In the genomic region with DNA sequence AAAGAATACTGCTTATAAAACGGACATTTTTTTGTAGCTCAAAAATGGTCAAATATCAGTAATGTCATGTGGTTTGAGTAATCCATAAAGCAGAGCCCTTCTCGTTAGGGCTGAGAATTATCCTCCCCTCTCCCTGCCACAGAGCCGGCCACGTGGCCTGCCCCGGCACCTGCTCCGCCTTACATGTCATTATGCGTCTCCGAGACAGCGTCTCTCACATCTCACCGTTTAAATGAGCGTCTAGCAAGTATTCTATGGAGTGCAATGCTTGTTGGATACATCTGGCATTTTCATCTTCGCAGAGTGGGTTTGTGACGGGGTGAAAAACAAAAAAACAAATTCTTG, we compare ENCODE assay signal across 21 cellular contexts.
DNase-seq lines count a peak whose midpoint lies in the region; ATAC-seq and TF ChIP-seq lines count a peak whose summit lies in the region.
"Had no signal": no experiment of that assay in that cellular context is flagged by ENCODE, and none has a peak within 500 bp of the region (broad histone marks: within the 10 kb centered on the region; RNA-seq: fewer than 3 reads in every experiment).

No MANE protein-coding gene starts in this region.

- peak; percentile 26 to 27 for ATAC-seq in gastrocnemius medialis
- ATAC-seq: HepG2 had no signal

- no peaks in the 10 kb centered on the region for H3K4me1 ChIP-seq in CD8-positive, alpha-beta memory T cell (ENCODE audit: insufficient read depth, low read length)
- peaks cover 26% of the 10 kb centered on the region for H3K4me1 ChIP-seq in Karpas-422 (ENCODE audit: low read length)
- peaks cover 58 to 59% of the 10 kb centered on the region in 2 donors for H3K4me1 ChIP-seq in gastrocnemius medialis
- peaks cover 22 to 29% of the 10 kb centered on the region in 2 donors for H3K4me1 ChIP-seq in thyroid gland
- H3K4me1 ChIP-seq: HAP-1 had no signal

- H2AFZ ChIP-seq in Karpas-422 (ENCODE audit: low read length), result no peak overlapping the region

- H3K9ac ChIP-seq in Karpas-422 (ENCODE audit: low read length), result no peak overlapping the region

- H3K27me3 Mint-ChIP-seq in CD8-positive, alpha-beta memory T cell, result no peaks in the 10 kb centered on the region
- H3K27me3 Mint-ChIP-seq: B cell had no signal

- peak overlapping the region; percentile 38 for H3K27ac ChIP-seq in CD8-positive, alpha-beta memory T cell (ENCODE audit: low read depth, low read length)
- H3K27ac ChIP-seq in Karpas-422 (ENCODE audit: low read length) (0 out of 2 replicates have a peak overlapping the region, but pooled peaks have one; percentile 85), gastrocnemius medialis (peak overlapping the region; percentile 80 to 91 (median 84)), thyroid gland (no peak overlapping the region)
- H3K27ac ChIP-seq: HL-60, RWPE1, SK-N-MC had no signal

- CTCF ChIA-PET in CD8-positive, alpha-beta memory T cell (lab: Charles Lee), result no interaction called here

- H3K27ac Mint-ChIP-seq in CD8-positive, alpha-beta memory T cell, result no peak overlapping the region
- H3K27ac Mint-ChIP-seq: B cell had no signal

- H3K4me2 ChIP-seq in Karpas-422 (ENCODE audit: low read depth, low read length, poor library complexity, severe bottlenecking), result no peak overlapping the region

- H3K9me3 Mint-ChIP-seq in CD8-positive, alpha-beta memory T cell, result no peaks in the 10 kb centered on the region

- no peak overlapping the region for H3K4me3 Mint-ChIP-seq in CD8-positive, alpha-beta memory T cell
- H3K4me3 Mint-ChIP-seq: B cell had no signal

- H3K9me3 ChIP-seq in CD8-positive, alpha-beta memory T cell (ENCODE audit: low read length), result no peaks in the 10 kb centered on the region
- no peaks in the 10 kb centered on the region for H3K9me3 ChIP-seq in Karpas-422 (ENCODE audit: low read length)
- no peaks in the 10 kb centered on the region for H3K9me3 ChIP-seq in gastrocnemius medialis
- H3K9me3 ChIP-seq in thyroid gland, result no peaks in the 10 kb centered on the region
- H3K9me3 ChIP-seq: HAP-1 had no signal

- DNase-seq in CD8-positive, alpha-beta memory T cell, result no peak
- DNase-seq in Karpas-422 (no peak), cerebellar cortex (ENCODE audit: low spot score) (peak; percentile 64), gastrocnemius medialis (peak in 1 of 2 donors; percentile 46), thyroid gland (no peak), ACHN (no peak), hypothalamus (lab: John Stamatoyannopoulos, UW) (no peak), posterior vena cava (ENCODE audit: low spot score) (no peak)
- DNase-seq: GF-D8, KBM-7, NCI-H1092 treated with DMSO at 0.1 percent for 48 hours, NCI-H1436 treated with DMSO at 0.1 percent for 48 hours, NCI-H1930, NCI-H69, SHP77 treated with DMSO at 0.1 percent for 48 hours had no signal

- TF ChIP-seq CTCF in gastrocnemius medialis (IDR thresholded peaks at IDR 0.05 in 4 of 5, conservative IDR thresholded peaks at IDR 0.05 in 1 of 5) (no peak), thyroid gland (IDR thresholded peaks at IDR 0.05) (no peak)

- no peaks in the 10 kb centered on the region for H3K9me2 ChIP-seq in Karpas-422 (replicated peaks; ENCODE audit: insufficient read depth, low read length)

- H3K79me2 ChIP-seq in Karpas-422 (ENCODE audit: low read length), result peaks cover 99% of the 10 kb centered on the region

- no peaks in the 10 kb centered on the region for H3K36me3 ChIP-seq in CD8-positive, alpha-beta memory T cell (ENCODE audit: insufficient read depth, low read length)
- no peaks in the 10 kb centered on the region; the same call in 1 of the 2 replicates for H3K36me3 ChIP-seq in Karpas-422 (ENCODE audit: insufficient read depth, low read length)
- H3K36me3 ChIP-seq in gastrocnemius medialis, result no peaks in the 10 kb centered on the region
- H3K36me3 ChIP-seq in thyroid gland, result no peaks in the 10 kb centered on the region
- H3K36me3 ChIP-seq: HAP-1 had no signal

- H3K27me3 ChIP-seq in CD8-positive, alpha-beta memory T cell (ENCODE audit: insufficient read depth, low read length, poor library complexity, severe bottlenecking), result no peaks in the 10 kb centered on the region
- H3K27me3 ChIP-seq in Karpas-422 (ENCODE audit: low read length) (no peaks in the 10 kb centered on the region), gastrocnemius medialis (no peaks in the 10 kb centered on the region), thyroid gland (no peaks in the 10 kb centered on the region)

- no peak overlapping the region for H3K4me3 ChIP-seq in CD8-positive, alpha-beta memory T cell (ENCODE audit: low read length)
- no peak overlapping the region for H3K4me3 ChIP-seq in Karpas-422 (ENCODE audit: low read length)
- H3K4me3 ChIP-seq in gastrocnemius medialis, result no peak overlapping the region
- H3K4me3 ChIP-seq in thyroid gland (replicated peaks in 1 of 3), result no peak overlapping the region
- H3K4me3 ChIP-seq: HAP-1, SK-N-MC had no signal

- no peaks in the 10 kb centered on the region for H4K20me1 ChIP-seq in Karpas-422 (ENCODE audit: insufficient read depth, low read depth, low read length)

- TF ChIP-seq POLR2A in gastrocnemius medialis (IDR thresholded peaks at IDR 0.05), result no peak
- TF ChIP-seq POLR2A in thyroid gland (IDR thresholded peaks at IDR 0.05), result no peak

- WGBS in thyroid gland, 2 donors, result 95 to 96% methylated on average over 13 of the region's 13 CpGs

- intact Hi-C loops in gastrocnemius medialis (cut with DNase I; ENCODE audit: low total_unique reads) (no loop called here), thyroid gland (cut with DNase I) (no loop called here), posterior vena cava (cut with DNase I) (no loop called here)

- H3K36me3 Mint-ChIP-seq in CD8-positive, alpha-beta memory T cell, result peaks cover 0 to 3% (median 0%) of the 10 kb centered on the region in 3 donors

- in situ Hi-C loops in gastrocnemius medialis (cut with MboI; ENCODE audit: low sequenced_read_pairs in 4 of 4), result no loop called here
- in situ Hi-C loops in ACHN (cut with HindIII; ENCODE audit: low pct_ligation_motif_present, low pct_unique_long_range_greater_than_20kb, low sequenced_read_pairs), result no loop called here

- peaks cover 5 to 17% (median 16%) of the 10 kb centered on the region in 3 donors for H3K4me1 Mint-ChIP-seq in CD8-positive, alpha-beta memory T cell

- POLR2A ChIA-PET in CD8-positive, alpha-beta memory T cell (lab: Charles Lee), result no interaction called here

Comparison
In these comparisons a context has a peak if more than half of its experiments do, and no peak if none do; other contexts are left out.
1. H3K27ac ChIP-seq: peak in CD8-positive, alpha-beta memory T cell (single experiment), Karpas-422 (single experiment) and gastrocnemius medialis (4 of 4); none in thyroid gland (0 of 3).